1 cellular context compared by ENCODE assay signal in genomic region chr7:150751702-150752101, GRCh38.
TF ChIP-seq lines count a peak whose summit lies in the region.

No MANE protein-coding gene starts in this region.

TF ChIP-seq in GM12878, 131 proteins besides CTCF, POLR2A, EP300 and RAD21:
- TF ChIP-seq MTA3 (IDR thresholded peaks at IDR 0.05; ENCODE audit: borderline replicate concordance, low read length): no peak
- TF ChIP-seq DPF2 (IDR thresholded peaks at IDR 0.05): no peak
- no peak for TF ChIP-seq NFXL1 (IDR thresholded peaks at IDR 0.05; ENCODE audit: borderline replicate concordance)
- no peak for TF ChIP-seq TCF3 (IDR thresholded peaks at IDR 0.05; ENCODE audit: borderline replicate concordance, insufficient read depth, low read depth, low read length)
- 0 out of 2 replicates have a peak, but pooled peaks have one; percentile 9 for TF ChIP-seq RUNX3 (IDR thresholded peaks at IDR 0.05; ENCODE audit: low read length)
- no peak for TF ChIP-seq ESRRA (IDR thresholded peaks at IDR 0.05; ENCODE audit: low read length)
